Comparison of ENCODE assay signal across 1 cellular context in the genomic region with DNA sequence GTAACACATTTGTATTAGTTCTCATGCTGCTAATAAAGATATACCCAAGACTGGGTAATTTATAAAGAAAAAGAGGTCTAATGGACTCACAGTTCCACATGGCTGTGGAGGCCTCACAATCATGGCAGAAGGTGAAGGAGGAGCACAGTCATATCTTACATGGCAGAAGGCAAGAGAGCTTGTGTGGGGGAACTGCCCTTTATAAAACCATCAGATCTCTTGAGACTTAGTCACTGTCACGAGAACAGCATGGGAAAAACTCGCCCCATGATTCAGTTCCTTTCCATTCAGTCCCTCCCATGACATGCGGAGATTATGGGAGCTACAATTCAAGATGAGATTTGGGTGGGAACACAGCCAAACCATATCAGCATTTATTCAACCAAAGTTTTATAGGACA.
TF ChIP-seq lines count a peak whose summit lies in the region.

No MANE protein-coding gene starts in this region.

TF ChIP-seq in K562, 482 proteins besides CTCF, POLR2A, EP300 and RAD21 (continued from another document):
- TF ChIP-seq SMAD4 (CRISPR knock-in tag; conservative IDR thresholded peaks at IDR 0.05): 0 out of 2 replicates have a peak, but pooled peaks have one; percentile 16
- peak; percentile 78 for TF ChIP-seq GTF2E2 (tag; IDR thresholded peaks at IDR 0.05)
- peak; percentile 53 for TF ChIP-seq POLR2B (IDR thresholded peaks at IDR 0.05; ENCODE audit: low read depth, partially characterized antibody)
- 0 out of 2 replicates have a peak, but pooled peaks have one; percentile 22 for TF ChIP-seq POLR2G (IDR thresholded peaks at IDR 0.05; ENCODE audit: low read depth, low read length)
- TF ChIP-seq EP400 (IDR thresholded peaks at IDR 0.05): peak; percentile 35
- TF ChIP-seq TBP (optimal IDR thresholded peaks at IDR 0.05; ENCODE audit: low read depth, low read length): peak; percentile 37
- TF ChIP-seq, protein P1, sequence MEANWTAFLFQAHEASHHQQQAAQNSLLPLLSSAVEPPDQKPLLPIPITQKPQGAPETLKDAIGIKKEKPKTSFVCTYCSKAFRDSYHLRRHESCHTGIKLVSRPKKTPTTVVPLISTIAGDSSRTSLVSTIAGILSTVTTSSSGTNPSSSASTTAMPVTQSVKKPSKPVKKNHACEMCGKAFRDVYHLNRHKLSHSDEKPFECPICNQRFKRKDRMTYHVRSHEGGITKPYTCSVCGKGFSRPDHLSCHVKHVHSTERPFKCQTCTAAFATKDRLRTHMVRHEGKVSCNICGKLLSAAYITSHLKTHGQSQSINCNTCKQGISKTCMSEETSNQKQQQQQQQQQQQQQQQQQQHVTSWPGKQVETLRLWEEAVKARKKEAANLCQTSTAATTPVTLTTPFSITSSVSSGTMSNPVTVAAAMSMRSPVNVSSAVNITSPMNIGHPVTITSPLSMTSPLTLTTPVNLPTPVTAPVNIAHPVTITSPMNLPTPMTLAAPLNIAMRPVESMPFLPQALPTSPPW (CRISPR knock-in tag; IDR thresholded peaks at IDR 0.05): peak; percentile 33
- TF ChIP-seq, protein P2, sequence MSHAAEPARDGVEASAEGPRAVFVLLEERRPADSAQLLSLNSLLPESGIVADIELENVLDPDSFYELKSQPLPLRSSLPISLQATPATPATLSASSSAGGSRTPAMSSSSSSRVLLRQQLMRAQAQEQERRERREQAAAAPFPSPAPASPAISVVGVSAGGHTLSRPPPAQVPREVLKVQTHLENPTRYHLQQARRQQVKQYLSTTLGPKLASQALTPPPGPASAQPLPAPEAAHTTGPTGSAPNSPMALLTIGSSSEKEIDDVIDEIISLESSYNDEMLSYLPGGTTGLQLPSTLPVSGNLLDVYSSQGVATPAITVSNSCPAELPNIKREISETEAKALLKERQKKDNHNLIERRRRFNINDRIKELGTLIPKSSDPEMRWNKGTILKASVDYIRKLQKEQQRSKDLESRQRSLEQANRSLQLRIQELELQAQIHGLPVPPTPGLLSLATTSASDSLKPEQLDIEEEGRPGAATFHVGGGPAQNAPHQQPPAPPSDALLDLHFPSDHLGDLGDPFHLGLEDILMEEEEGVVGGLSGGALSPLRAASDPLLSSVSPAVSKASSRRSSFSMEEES (CRISPR knock-in tag; IDR thresholded peaks at IDR 0.05): 0 out of 2 replicates have a peak, but pooled peaks have one; percentile 27
- TF ChIP-seq TCF3 (CRISPR knock-in tag; IDR thresholded peaks at IDR 0.05): peak; percentile 51; the same call in 1 of the 2 replicates
- TF ChIP-seq JUND (IDR thresholded peaks at IDR 0.05; ENCODE audit: borderline replicate concordance, low read depth, low read length): peak; percentile 58; the same call in 1 of the 2 replicates
- TF ChIP-seq JUND (tag; IDR thresholded peaks at IDR 0.05; ENCODE audit: borderline replicate concordance, low read depth, low read length): peak; percentile 41; the same call in 2 of the 3 replicates
- TF ChIP-seq CBFA2T3 (IDR thresholded peaks at IDR 0.05): peak; percentile 62
- peak; percentile 96 for TF ChIP-seq POLR2H (tag; IDR thresholded peaks at IDR 0.05; ENCODE audit: low read depth)
- TF ChIP-seq FOXJ2 (tag; IDR thresholded peaks at IDR 0.05): 0 out of 2 replicates have a peak, but pooled peaks have one; percentile 45
- peak; percentile 27; the same call in 1 of the 2 replicates for TF ChIP-seq NFIC (IDR thresholded peaks at IDR 0.05)
- TF ChIP-seq RBFOX2 (IDR thresholded peaks at IDR 0.05; ENCODE audit: low read depth, low read length): peak; percentile 48; the same call in 1 of the 2 replicates
- TF ChIP-seq SUPT5H (IDR thresholded peaks at IDR 0.05): 0 out of 2 replicates have a peak, but pooled peaks have one; percentile 34
- peak; percentile 41; the same call in 1 of the 2 replicates for TF ChIP-seq SMARCA4 (IDR thresholded peaks at IDR 0.05)
- TF ChIP-seq, protein P3, sequence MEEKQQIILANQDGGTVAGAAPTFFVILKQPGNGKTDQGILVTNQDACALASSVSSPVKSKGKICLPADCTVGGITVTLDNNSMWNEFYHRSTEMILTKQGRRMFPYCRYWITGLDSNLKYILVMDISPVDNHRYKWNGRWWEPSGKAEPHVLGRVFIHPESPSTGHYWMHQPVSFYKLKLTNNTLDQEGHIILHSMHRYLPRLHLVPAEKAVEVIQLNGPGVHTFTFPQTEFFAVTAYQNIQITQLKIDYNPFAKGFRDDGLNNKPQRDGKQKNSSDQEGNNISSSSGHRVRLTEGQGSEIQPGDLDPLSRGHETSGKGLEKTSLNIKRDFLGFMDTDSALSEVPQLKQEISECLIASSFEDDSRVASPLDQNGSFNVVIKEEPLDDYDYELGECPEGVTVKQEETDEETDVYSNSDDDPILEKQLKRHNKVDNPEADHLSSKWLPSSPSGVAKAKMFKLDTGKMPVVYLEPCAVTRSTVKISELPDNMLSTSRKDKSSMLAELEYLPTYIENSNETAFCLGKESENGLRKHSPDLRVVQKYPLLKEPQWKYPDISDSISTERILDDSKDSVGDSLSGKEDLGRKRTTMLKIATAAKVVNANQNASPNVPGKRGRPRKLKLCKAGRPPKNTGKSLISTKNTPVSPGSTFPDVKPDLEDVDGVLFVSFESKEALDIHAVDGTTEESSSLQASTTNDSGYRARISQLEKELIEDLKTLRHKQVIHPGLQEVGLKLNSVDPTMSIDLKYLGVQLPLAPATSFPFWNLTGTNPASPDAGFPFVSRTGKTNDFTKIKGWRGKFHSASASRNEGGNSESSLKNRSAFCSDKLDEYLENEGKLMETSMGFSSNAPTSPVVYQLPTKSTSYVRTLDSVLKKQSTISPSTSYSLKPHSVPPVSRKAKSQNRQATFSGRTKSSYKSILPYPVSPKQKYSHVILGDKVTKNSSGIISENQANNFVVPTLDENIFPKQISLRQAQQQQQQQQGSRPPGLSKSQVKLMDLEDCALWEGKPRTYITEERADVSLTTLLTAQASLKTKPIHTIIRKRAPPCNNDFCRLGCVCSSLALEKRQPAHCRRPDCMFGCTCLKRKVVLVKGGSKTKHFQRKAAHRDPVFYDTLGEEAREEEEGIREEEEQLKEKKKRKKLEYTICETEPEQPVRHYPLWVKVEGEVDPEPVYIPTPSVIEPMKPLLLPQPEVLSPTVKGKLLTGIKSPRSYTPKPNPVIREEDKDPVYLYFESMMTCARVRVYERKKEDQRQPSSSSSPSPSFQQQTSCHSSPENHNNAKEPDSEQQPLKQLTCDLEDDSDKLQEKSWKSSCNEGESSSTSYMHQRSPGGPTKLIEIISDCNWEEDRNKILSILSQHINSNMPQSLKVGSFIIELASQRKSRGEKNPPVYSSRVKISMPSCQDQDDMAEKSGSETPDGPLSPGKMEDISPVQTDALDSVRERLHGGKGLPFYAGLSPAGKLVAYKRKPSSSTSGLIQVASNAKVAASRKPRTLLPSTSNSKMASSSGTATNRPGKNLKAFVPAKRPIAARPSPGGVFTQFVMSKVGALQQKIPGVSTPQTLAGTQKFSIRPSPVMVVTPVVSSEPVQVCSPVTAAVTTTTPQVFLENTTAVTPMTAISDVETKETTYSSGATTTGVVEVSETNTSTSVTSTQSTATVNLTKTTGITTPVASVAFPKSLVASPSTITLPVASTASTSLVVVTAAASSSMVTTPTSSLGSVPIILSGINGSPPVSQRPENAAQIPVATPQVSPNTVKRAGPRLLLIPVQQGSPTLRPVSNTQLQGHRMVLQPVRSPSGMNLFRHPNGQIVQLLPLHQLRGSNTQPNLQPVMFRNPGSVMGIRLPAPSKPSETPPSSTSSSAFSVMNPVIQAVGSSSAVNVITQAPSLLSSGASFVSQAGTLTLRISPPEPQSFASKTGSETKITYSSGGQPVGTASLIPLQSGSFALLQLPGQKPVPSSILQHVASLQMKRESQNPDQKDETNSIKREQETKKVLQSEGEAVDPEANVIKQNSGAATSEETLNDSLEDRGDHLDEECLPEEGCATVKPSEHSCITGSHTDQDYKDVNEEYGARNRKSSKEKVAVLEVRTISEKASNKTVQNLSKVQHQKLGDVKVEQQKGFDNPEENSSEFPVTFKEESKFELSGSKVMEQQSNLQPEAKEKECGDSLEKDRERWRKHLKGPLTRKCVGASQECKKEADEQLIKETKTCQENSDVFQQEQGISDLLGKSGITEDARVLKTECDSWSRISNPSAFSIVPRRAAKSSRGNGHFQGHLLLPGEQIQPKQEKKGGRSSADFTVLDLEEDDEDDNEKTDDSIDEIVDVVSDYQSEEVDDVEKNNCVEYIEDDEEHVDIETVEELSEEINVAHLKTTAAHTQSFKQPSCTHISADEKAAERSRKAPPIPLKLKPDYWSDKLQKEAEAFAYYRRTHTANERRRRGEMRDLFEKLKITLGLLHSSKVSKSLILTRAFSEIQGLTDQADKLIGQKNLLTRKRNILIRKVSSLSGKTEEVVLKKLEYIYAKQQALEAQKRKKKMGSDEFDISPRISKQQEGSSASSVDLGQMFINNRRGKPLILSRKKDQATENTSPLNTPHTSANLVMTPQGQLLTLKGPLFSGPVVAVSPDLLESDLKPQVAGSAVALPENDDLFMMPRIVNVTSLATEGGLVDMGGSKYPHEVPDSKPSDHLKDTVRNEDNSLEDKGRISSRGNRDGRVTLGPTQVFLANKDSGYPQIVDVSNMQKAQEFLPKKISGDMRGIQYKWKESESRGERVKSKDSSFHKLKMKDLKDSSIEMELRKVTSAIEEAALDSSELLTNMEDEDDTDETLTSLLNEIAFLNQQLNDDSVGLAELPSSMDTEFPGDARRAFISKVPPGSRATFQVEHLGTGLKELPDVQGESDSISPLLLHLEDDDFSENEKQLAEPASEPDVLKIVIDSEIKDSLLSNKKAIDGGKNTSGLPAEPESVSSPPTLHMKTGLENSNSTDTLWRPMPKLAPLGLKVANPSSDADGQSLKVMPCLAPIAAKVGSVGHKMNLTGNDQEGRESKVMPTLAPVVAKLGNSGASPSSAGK (IDR thresholded peaks at IDR 0.05): peak; percentile 46
- TF ChIP-seq FOSL1 (tag; conservative IDR thresholded peaks at IDR 0.05): peak; percentile 88
